ENCODE assay signal across 8 cellular contexts in genomic region chr4:55125087-55125721, GRCh38. TPM values are rescaled to one million over a fixed set of nuclear protein-coding genes. Genes with fewer than 3 reads are reported as not detected.
DNase-seq lines count a peak whose midpoint lies in the region; ATAC-seq and TF ChIP-seq lines count a peak whose summit lies in the region.

Gene KDR, minus strand, starts transcription at chr4:55125595. Its CDS starts 302 bp downstream, at chr4:55125293.

- no peaks in the 10 kb centered on the region for H3K27me3 ChIP-seq in MG63
- H3K27me3 ChIP-seq in endodermal cell (ENCODE audit: control insufficient read depth, insufficient read depth, low read length, poor library complexity, severe bottlenecking): peaks cover 35% of the 10 kb centered on the region
- no peaks in the 10 kb centered on the region for H3K27me3 ChIP-seq in aorta (ENCODE audit: control insufficient read depth in 1 of 2, insufficient read depth in 2 of 2, low read length in 1 of 2)

- peak; percentile 86 for ATAC-seq in aorta (ENCODE audit: low FRiP score)

- intact Hi-C loops in aorta (cut with DNase I): loop anchor here in 1 of 2 donors (10.0 kb wide), 1 partner anchor 110 kb away; no protein-coding TSS in a partner anchor

- H3K4me3 Mint-ChIP-seq in endodermal cell: peak within 1 kb of the TSS; percentile 74
- peak within 1 kb of the TSS; percentile 86 for H3K4me3 Mint-ChIP-seq in mesothelial cell of epicardium

- H3K27ac ChIP-seq in endodermal cell (ENCODE audit: low read depth, low read length) (no peak within 1 kb of the TSS), aorta (ENCODE audit: low read depth in 1 of 2, low read length in 2 of 2) (no peak within 1 kb of the TSS)

- DNase-seq in A172 (ENCODE audit: low spot score): peak; percentile 9
- peak; percentile 38 for DNase-seq in MG63
- DNase-seq in endodermal cell: peak; percentile 92
- peak; percentile 48 to 67 for DNase-seq in mesothelial cell of epicardium (ENCODE audit: low spot score in 2 of 2, unreplicated experiment in 2 of 2)
- DNase-seq in aorta: peak; percentile 49 to 80
- DNase-seq in NCI-H446 (lab: John Stamatoyannopoulos, UW): no peak
- no peak for DNase-seq in CD1c-positive myeloid dendritic cell (ENCODE audit: extremely low spot score)
- no peak for DNase-seq in medulla oblongata (ENCODE audit: extremely low spot score)

- 0 to 2% methylated on average over 24 to 57 of the region's 57 CpGs for WGBS in endodermal cell (ENCODE audit: insufficient coverage in 1 of 2, insufficient read length in 1 of 2), 2 experiments
- 0 to 1% methylated on average over 48 to 57 of the region's 57 CpGs for WGBS in aorta, 2 donors

- peaks cover 16% of the 10 kb centered on the region for H3K4me1 Mint-ChIP-seq in endodermal cell
- H3K4me1 Mint-ChIP-seq in mesothelial cell of epicardium: peaks cover 45% of the 10 kb centered on the region

- TF ChIP-seq CTCF in endodermal cell (conservative IDR thresholded peaks at IDR 0.05) (no peak), mesothelial cell of epicardium (IDR thresholded peaks at IDR 0.05; ENCODE audit: unreplicated experiment) (no peak)

- H3K36me3 Mint-ChIP-seq in endodermal cell (ENCODE audit: low read depth) (no peaks in the 10 kb centered on the region), mesothelial cell of epicardium (peaks cover 2% of the 10 kb centered on the region)

- H3K9me3 Mint-ChIP-seq in endodermal cell (peaks cover 7% of the 10 kb centered on the region), mesothelial cell of epicardium (peaks cover 6% of the 10 kb centered on the region)

- peaks cover 26% of the 10 kb centered on the region for H3K27me3 Mint-ChIP-seq in endodermal cell (ENCODE audit: insufficient read depth)
- peaks cover 62% of the 10 kb centered on the region for H3K27me3 Mint-ChIP-seq in mesothelial cell of epicardium (ENCODE audit: low read depth)

- no peak within 1 kb of the TSS for H3K27ac Mint-ChIP-seq in endodermal cell
- no peak within 1 kb of the TSS for H3K27ac Mint-ChIP-seq in mesothelial cell of epicardium

- no peaks in the 10 kb centered on the region for H3K36me3 ChIP-seq in MG63
- H3K36me3 ChIP-seq in endodermal cell (ENCODE audit: control insufficient read depth, insufficient read depth, low read length): no peaks in the 10 kb centered on the region
- H3K36me3 ChIP-seq in aorta (ENCODE audit: control insufficient read depth in 1 of 2, insufficient read depth in 2 of 2, low read length in 1 of 2): no peaks in the 10 kb centered on the region

- no peaks in the 10 kb centered on the region for H3K9me3 ChIP-seq in MG63
- no peaks in the 10 kb centered on the region for H3K9me3 ChIP-seq in endodermal cell (ENCODE audit: control insufficient read depth, low read length)
- H3K9me3 ChIP-seq in aorta (ENCODE audit: control insufficient read depth, low read length): no peaks in the 10 kb centered on the region

- H3K4me1 ChIP-seq in endodermal cell (ENCODE audit: control insufficient read depth, insufficient read depth, low read length) (no peaks in the 10 kb centered on the region), aorta (ENCODE audit: control insufficient read depth in 1 of 2, insufficient read depth in 2 of 2, low read length in 2 of 2) (peaks cover 0 to 3% of the 10 kb centered on the region in 2 donors)

- H3K9ac ChIP-seq in endodermal cell (ENCODE audit: extremely low read depth, low read length, poor library complexity, severe bottlenecking): no peak within 1 kb of the TSS

- peak within 1 kb of the TSS; percentile 45 for H3K4me3 ChIP-seq in MG63
- H3K4me3 ChIP-seq in endodermal cell (ENCODE audit: low read length): peak within 1 kb of the TSS; percentile 89
- H3K4me3 ChIP-seq in aorta (ENCODE audit: low read length in 2 of 2): peak within 1 kb of the TSS; percentile 35 to 37

RNA-seq across cellular contexts. Expression of gene KDR, which starts in this region (rescaled TPM):
- total RNA-seq in A172 (2014; rRNA removed; shearing (Covaris generic)): 0.05 and 0.22 TPM in 2 replicates
- not detected in 2 replicates for total RNA-seq in MG63 (2014; rRNA removed; shearing (Covaris generic); ENCODE audit: low replicate concordance)
- 10 to 100 TPM in 1 of 2 donors, 1 to 10 TPM in 1; 2.1 to 14.9 TPM for total RNA-seq in endodermal cell
- polyA plus RNA-seq in endodermal cell (2013, experiment 1 of 2): 9.2 TPM
- 5.8 TPM for polyA plus RNA-seq in endodermal cell (2013, experiment 2 of 2)
- total RNA-seq in mesothelial cell of epicardium: 44.1 to 52.1 TPM (median 48.5 TPM) in 3 replicates
- total RNA-seq in aorta: 10 to 100 TPM; 18.8 to 42.1 TPM
- 1 to 10 TPM in 1 of 2 donors, under 1 TPM in 1; 0.46 to 1.4 TPM for polyA plus RNA-seq in aorta

Comparison
In these comparisons a context has a peak if more than half of its experiments do, and no peak if none do; other contexts are left out.
1. Peak in DNase-seq in A172; RNA of the gene not detected or under 1 TPM.
2. Peak in DNase-seq and H3K4me3 ChIP-seq in MG63; RNA of the gene not detected or under 1 TPM.
3. DNase-seq: peak in endodermal cell (single experiment), mesothelial cell of epicardium (2 of 2) and aorta (2 of 2); none in NCI-H446 (0 of 2), CD1c-positive myeloid dendritic cell (single experiment) and medulla oblongata (single experiment).
4. H3K4me3 ChIP-seq: peak in every context shown above with its lines; median percentile 89 in endodermal cell; 45 in MG63; 36 in aorta.